ENCODE assay signal across 29 cellular contexts in the genomic region with DNA sequence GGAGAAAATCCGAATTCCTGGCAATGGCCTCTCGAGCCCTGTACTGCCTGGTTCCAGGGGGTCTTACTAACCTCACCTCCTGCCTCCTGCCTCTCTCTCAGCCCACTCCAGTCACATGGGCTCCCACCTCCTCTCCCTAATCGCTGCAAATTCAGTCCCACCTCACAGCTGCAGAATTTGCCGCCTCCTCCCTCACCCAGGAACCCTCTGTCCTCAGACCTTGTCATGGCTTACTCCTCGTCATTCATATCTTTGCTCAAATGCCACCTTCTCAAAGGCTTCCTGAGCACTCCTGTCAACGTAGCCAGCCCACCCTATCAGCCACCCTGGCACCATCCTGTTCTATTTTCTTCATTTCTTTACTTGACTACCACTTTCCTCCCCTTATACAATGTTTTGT.
"Had no signal": no experiment of that assay in that cellular context is flagged by ENCODE, and none has a peak within 500 bp of the region (broad histone marks: within the 10 kb centered on the region; RNA-seq: fewer than 3 reads in every experiment).

No MANE protein-coding gene starts in this region.

- H3K4me3 ChIP-seq: left lung, lung, neural progenitor cell, ovary, skin epidermis, spleen, suprapubic skin, thoracic aorta, tibial artery, upper lobe of right lung had no signal

- H3K36me3 ChIP-seq: left lung, neural progenitor cell, ovary, spleen, suprapubic skin, thoracic aorta, tibial artery, upper lobe of right lung had no signal

- H3K9me3 ChIP-seq: left lung, ovary, spleen, suprapubic skin, thoracic aorta, tibial artery, upper lobe of right lung had no signal

- H3K4me1 Mint-ChIP-seq: immature natural killer cell; naive B cell; natural killer cell; stimulated activated effector memory CD8-positive, alpha-beta T cell treated with anti-CD3 and anti-CD28 coated beads, Interleukin-12 subunit alpha, Interleukin-12 subunit beta, amount 100 ng/mL, for 72 hours had no signal

- DNase-seq: hypothalamus; immature natural killer cell; kidney; left colon; left lung; mesendoderm; naive B cell; natural killer cell; nephron progenitor cell; ovary; retina; right cardiac atrium; spleen; stimulated activated CD4-positive, alpha-beta T cell treated with anti-CD3 and anti-CD28 coated beads, Interleukin-4, amount 100 ng/mL, for 24 hours; stimulated activated naive CD4-positive, alpha-beta T cell; tibial artery; trophoblast cell; upper lobe of right lung had no signal

- H3K36me3 Mint-ChIP-seq: immature natural killer cell; mesothelial cell of epicardium; naive B cell; natural killer cell; neural progenitor cell; stimulated activated effector memory CD8-positive, alpha-beta T cell treated with anti-CD3 and anti-CD28 coated beads, Interleukin-12 subunit alpha, Interleukin-12 subunit beta, amount 100 ng/mL, for 72 hours had no signal

- FAIRE-seq: islet of Langerhans, kidney, urothelium cell line had no signal

- H3K27ac Mint-ChIP-seq: immature natural killer cell; mesothelial cell of epicardium; natural killer cell; nephron progenitor cell; neural progenitor cell; progenitor cell of endocrine pancreas; stimulated activated effector memory CD8-positive, alpha-beta T cell treated with anti-CD3 and anti-CD28 coated beads, Interleukin-12 subunit alpha, Interleukin-12 subunit beta, amount 100 ng/mL, for 72 hours; stimulated activated naive CD8-positive, alpha-beta T cell treated with anti-CD3 and anti-CD28 coated beads, Interleukin-15, Interleukin-2, amounts not matched to agents 100 ng/mL and 50 ng/mL, for 24 hours had no signal

- H3K9ac ChIP-seq: neural progenitor cell had no signal

- H3K27me3 ChIP-seq: neural progenitor cell, ovary had no signal

- H3K9me3 Mint-ChIP-seq: immature natural killer cell; natural killer cell; neural progenitor cell; stimulated activated effector memory CD8-positive, alpha-beta T cell treated with anti-CD3 and anti-CD28 coated beads, Interleukin-12 subunit alpha, Interleukin-12 subunit beta, amount 100 ng/mL, for 72 hours; stimulated activated naive CD8-positive, alpha-beta T cell treated with anti-CD3 and anti-CD28 coated beads, Interleukin-15, Interleukin-2, amounts not matched to agents 100 ng/mL and 50 ng/mL, for 24 hours had no signal

- H3K4me3 Mint-ChIP-seq: immature natural killer cell; mesothelial cell of epicardium; natural killer cell; nephron progenitor cell; neural progenitor cell; stimulated activated effector memory CD8-positive, alpha-beta T cell treated with anti-CD3 and anti-CD28 coated beads, Interleukin-12 subunit alpha, Interleukin-12 subunit beta, amount 100 ng/mL, for 72 hours; stimulated activated naive CD8-positive, alpha-beta T cell treated with anti-CD3 and anti-CD28 coated beads, Interleukin-15, Interleukin-2, amounts not matched to agents 100 ng/mL and 50 ng/mL, for 24 hours had no signal

- H2AFZ ChIP-seq: neural progenitor cell had no signal

- H3K27ac ChIP-seq: left lung, neural progenitor cell, ovary, skin epidermis, spleen, suprapubic skin, thoracic aorta, tibial artery, upper lobe of right lung had no signal

- H3K4me1 ChIP-seq: left lung, neural progenitor cell, spleen, suprapubic skin, tibial artery, upper lobe of right lung had no signal

- H3K4me2 ChIP-seq: neural progenitor cell had no signal
